ENCODE assay signal across 1 cellular context in genomic region chr12:32546272-32546671, GRCh38.
A peak's percentile ranks its signal among the peaks of the same experiment; 100 is the strongest.
TF ChIP-seq lines count a peak whose summit lies in the region.

No MANE protein-coding gene starts in this region.

TF ChIP-seq in HepG2, 621 proteins besides CTCF, POLR2A, EP300 and RAD21 (continued from another document):
- no peak for TF ChIP-seq ZBTB46 (CRISPR knock-in tag; IDR thresholded peaks at IDR 0.05; ENCODE audit: borderline replicate concordance)
- TF ChIP-seq CBX2 (IDR thresholded peaks at IDR 0.05; ENCODE audit: low read depth, low read length): no peak
- no peak for TF ChIP-seq CBX2 (CRISPR knock-in tag; IDR thresholded peaks at IDR 0.05; ENCODE audit: low read depth)
- TF ChIP-seq ZBTB25 (CRISPR knock-in tag; IDR thresholded peaks at IDR 0.05): peak; percentile 46; the same call in 1 of the 2 replicates
- no peak for TF ChIP-seq ZBTB8A (CRISPR knock-in tag; IDR thresholded peaks at IDR 0.05; ENCODE audit: borderline replicate concordance, low read depth)
- no peak; the same call in 1 of the 2 replicates for TF ChIP-seq ZBTB34 (CRISPR knock-in tag; IDR thresholded peaks at IDR 0.05)
- 0 out of 2 replicates have a peak, but pooled peaks have one; percentile 13 for TF ChIP-seq NCOA2 (CRISPR knock-in tag; IDR thresholded peaks at IDR 0.05)
- TF ChIP-seq NONO (IDR thresholded peaks at IDR 0.05): no peak
- TF ChIP-seq NONO (CRISPR knock-in tag; conservative IDR thresholded peaks at IDR 0.05): no peak
- TF ChIP-seq ZNF253 (CRISPR knock-in tag; IDR thresholded peaks at IDR 0.05; ENCODE audit: borderline replicate concordance): no peak
- TF ChIP-seq FUBP1 (CRISPR knock-in tag; IDR thresholded peaks at IDR 0.05; ENCODE audit: borderline replicate concordance): no peak
- TF ChIP-seq SAP130 (CRISPR knock-in tag; IDR thresholded peaks at IDR 0.05; ENCODE audit: low read depth): 0 out of 2 replicates have a peak, but pooled peaks have one; percentile 22
- TF ChIP-seq NR2F1 (CRISPR knock-in tag; IDR thresholded peaks at IDR 0.05): no peak
- peak; percentile 65 for TF ChIP-seq ZEB1 (IDR thresholded peaks at IDR 0.05; ENCODE audit: insufficient replicate concordance, low read depth)
- TF ChIP-seq PITX1 (CRISPR knock-in tag; IDR thresholded peaks at IDR 0.05): peak; percentile 55; the same call in 1 of the 2 replicates
- TF ChIP-seq SALL1 (CRISPR knock-in tag; IDR thresholded peaks at IDR 0.05): no peak
- TF ChIP-seq TSC22D2 (CRISPR knock-in tag; IDR thresholded peaks at IDR 0.05; ENCODE audit: borderline replicate concordance): no peak
- no peak for TF ChIP-seq ZMAT3 (CRISPR knock-in tag; conservative IDR thresholded peaks at IDR 0.05)
- no peak for TF ChIP-seq KAT8 (CRISPR knock-in tag; IDR thresholded peaks at IDR 0.05)
- TF ChIP-seq ZNF24 (IDR thresholded peaks at IDR 0.05): no peak
- TF ChIP-seq ZSCAN12 (CRISPR knock-in tag; IDR thresholded peaks at IDR 0.05): no peak
- no peak for TF ChIP-seq ETV6 (CRISPR knock-in tag; conservative IDR thresholded peaks at IDR 0.05)
- peak; percentile 41; the same call in 1 of the 2 replicates for TF ChIP-seq MED1 (CRISPR knock-in tag; IDR thresholded peaks at IDR 0.05)
- no peak for TF ChIP-seq ZNF747 (CRISPR knock-in tag; IDR thresholded peaks at IDR 0.05; ENCODE audit: borderline replicate concordance)
- no peak for TF ChIP-seq MAFG (CRISPR knock-in tag; IDR thresholded peaks at IDR 0.05)
- TF ChIP-seq PPARG (CRISPR knock-in tag; conservative IDR thresholded peaks at IDR 0.05): peak; percentile 41; the same call in 1 of the 2 replicates
- TF ChIP-seq FOXP4 (CRISPR knock-in tag; IDR thresholded peaks at IDR 0.05): peak; percentile 50
- no peak for TF ChIP-seq ZNF678 (CRISPR knock-in tag; IDR thresholded peaks at IDR 0.05)
- no peak for TF ChIP-seq XBP1 (CRISPR knock-in tag; IDR thresholded peaks at IDR 0.05)
- TF ChIP-seq ZNF180 (CRISPR knock-in tag; IDR thresholded peaks at IDR 0.05; ENCODE audit: borderline replicate concordance, low read depth): no peak
- no peak for TF ChIP-seq SALL2 (CRISPR knock-in tag; IDR thresholded peaks at IDR 0.05)
- TF ChIP-seq SKI (IDR thresholded peaks at IDR 0.05; ENCODE audit: partially characterized antibody): peak; percentile 27
- TF ChIP-seq PAXIP1 (CRISPR knock-in tag; conservative IDR thresholded peaks at IDR 0.05): peak; percentile 36
- no peak for TF ChIP-seq CCDC6 (CRISPR knock-in tag; IDR thresholded peaks at IDR 0.05)
- TF ChIP-seq ZNF761 (CRISPR knock-in tag; conservative IDR thresholded peaks at IDR 0.05): no peak
